1 cellular context compared by ENCODE assay signal in the genomic region with DNA sequence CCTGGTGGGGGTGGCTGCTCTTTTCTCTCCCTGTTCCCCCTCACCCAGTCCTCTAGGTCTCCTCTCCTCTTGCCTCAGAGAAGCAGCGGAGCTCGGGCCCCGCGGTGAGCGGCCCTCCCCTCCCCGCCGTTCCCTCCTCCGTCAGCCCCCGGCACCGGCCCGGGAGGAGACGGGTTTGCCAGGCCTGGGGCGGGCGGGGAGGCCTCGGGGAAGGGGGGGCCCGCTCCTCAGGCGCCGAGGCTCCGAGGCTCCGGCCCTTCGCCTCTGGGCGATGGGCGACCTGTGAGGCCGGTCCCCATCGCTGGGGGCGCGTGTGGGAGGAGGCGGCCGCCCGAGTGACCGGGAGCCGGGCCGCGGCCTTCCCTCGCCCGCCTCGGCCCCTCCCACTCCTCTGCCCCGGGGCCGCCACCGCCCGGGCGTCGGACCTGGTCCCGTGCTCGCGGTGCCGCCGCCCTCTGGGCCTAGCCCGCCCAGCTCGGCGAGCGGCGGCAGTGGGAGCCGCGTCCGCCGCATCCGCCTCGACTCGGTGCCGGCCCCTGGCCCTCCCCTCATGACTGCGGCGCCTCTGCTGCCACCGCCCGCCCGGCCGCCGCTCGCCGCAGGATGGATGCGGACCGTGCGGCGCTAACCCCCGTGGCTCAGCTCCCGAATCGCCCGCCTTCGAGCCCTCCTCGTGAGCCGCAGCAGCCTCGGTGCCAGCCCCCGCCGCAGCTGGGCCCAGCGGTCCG.
A peak's percentile ranks its signal among the peaks of the same experiment; 100 is the strongest.
TF ChIP-seq lines count a peak whose summit lies in the region.

No MANE protein-coding gene starts in this region.

TF ChIP-seq in K562, 482 proteins besides CTCF, POLR2A, EP300 and RAD21 (continued from another document):
- TF ChIP-seq ZNF561 (CRISPR knock-in tag; conservative IDR thresholded peaks at IDR 0.05) (no peak), RBM34 (IDR thresholded peaks at IDR 0.05; ENCODE audit: borderline replicate concordance, insufficient read depth, low read length) (0 out of 2 replicates have a peak, but pooled peaks have one; percentile 25), ZNF717 (CRISPR knock-in tag; IDR thresholded peaks at IDR 0.05) (no peak), ZNF146 (CRISPR knock-in tag; IDR thresholded peaks at IDR 0.05; ENCODE audit: unreplicated experiment) (no peak), MECOM (CRISPR knock-in tag; IDR thresholded peaks at IDR 0.05) (no peak), NFE2L1 (tag; IDR thresholded peaks at IDR 0.05; ENCODE audit: borderline replicate concordance, low read depth) (no peak), L3MBTL2 (IDR thresholded peaks at IDR 0.05) (peak; percentile 47; the same call in 1 of the 2 replicates), XRCC5 (IDR thresholded peaks at IDR 0.05; ENCODE audit: low read depth, low read length) (no peak), HNRNPL (IDR thresholded peaks at IDR 0.05; ENCODE audit: low read depth, low read length) (0 out of 2 replicates have a peak, but pooled peaks have one; percentile 19)
- TF ChIP-seq, protein P1, sequence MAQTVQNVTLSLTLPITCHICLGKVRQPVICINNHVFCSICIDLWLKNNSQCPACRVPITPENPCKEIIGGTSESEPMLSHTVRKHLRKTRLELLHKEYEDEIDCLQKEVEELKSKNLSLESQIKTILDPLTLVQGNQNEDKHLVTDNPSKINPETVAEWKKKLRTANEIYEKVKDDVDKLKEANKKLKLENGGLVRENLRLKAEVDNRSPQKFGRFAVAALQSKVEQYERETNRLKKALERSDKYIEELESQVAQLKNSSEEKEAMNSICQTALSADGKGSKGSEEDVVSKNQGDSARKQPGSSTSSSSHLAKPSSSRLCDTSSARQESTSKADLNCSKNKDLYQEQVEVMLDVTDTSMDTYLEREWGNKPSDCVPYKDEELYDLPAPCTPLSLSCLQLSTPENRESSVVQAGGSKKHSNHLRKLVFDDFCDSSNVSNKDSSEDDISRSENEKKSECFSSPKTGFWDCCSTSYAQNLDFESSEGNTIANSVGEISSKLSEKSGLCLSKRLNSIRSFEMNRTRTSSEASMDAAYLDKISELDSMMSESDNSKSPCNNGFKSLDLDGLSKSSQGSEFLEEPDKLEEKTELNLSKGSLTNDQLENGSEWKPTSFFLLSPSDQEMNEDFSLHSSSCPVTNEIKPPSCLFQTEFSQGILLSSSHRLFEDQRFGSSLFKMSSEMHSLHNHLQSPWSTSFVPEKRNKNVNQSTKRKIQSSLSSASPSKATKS (CRISPR knock-in tag; IDR thresholded peaks at IDR 0.05), result no peak
- TF ChIP-seq, protein P2, sequence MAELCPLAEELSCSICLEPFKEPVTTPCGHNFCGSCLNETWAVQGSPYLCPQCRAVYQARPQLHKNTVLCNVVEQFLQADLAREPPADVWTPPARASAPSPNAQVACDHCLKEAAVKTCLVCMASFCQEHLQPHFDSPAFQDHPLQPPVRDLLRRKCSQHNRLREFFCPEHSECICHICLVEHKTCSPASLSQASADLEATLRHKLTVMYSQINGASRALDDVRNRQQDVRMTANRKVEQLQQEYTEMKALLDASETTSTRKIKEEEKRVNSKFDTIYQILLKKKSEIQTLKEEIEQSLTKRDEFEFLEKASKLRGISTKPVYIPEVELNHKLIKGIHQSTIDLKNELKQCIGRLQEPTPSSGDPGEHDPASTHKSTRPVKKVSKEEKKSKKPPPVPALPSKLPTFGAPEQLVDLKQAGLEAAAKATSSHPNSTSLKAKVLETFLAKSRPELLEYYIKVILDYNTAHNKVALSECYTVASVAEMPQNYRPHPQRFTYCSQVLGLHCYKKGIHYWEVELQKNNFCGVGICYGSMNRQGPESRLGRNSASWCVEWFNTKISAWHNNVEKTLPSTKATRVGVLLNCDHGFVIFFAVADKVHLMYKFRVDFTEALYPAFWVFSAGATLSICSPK (IDR thresholded peaks at IDR 0.05; ENCODE audit: borderline replicate concordance), result no peak
